18 cellular contexts compared by ENCODE assay signal in the genomic region with DNA sequence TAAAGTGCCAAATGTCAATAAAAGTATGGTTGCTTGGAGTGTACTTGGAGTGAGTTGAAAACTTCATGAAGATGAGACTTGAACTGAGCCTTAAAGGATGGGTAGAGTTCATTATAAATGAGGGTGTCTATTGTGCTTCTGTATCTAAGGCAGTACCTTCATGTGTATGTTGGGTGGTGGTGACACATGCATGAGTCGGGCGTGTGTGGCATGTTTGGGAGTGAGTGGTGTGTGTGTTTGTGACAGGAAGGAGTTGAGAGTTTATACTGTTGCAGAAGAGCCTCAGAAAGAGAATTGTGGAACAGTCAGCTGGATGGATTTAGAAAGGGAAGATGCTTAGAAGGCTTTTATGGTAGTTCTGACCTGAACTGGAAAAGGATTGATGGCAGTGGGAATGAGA. TPM values are rescaled to one million over a fixed set of nuclear protein-coding genes. Genes with fewer than 3 reads are reported as not detected.
DNase-seq lines count a peak whose midpoint lies in the region; ATAC-seq, FAIRE-seq and TF ChIP-seq lines count a peak whose summit lies in the region.
"Had no signal": no experiment of that assay in that cellular context is flagged by ENCODE, and none has a peak within 500 bp of the region (broad histone marks: within the 10 kb centered on the region; RNA-seq: fewer than 3 reads in every experiment).

No MANE protein-coding gene starts in this region.

- no peaks in the 10 kb centered on the region for H3K27me3 ChIP-seq in K562 (ENCODE audit: control insufficient read depth in 2 of 2, insufficient read depth in 2 of 2, low read length in 2 of 2)
- H3K27me3 ChIP-seq: body of pancreas had no signal

- TF ChIP-seq CTCF in K562 (IDR thresholded peaks at IDR 0.05 in 2 of 3, conservative IDR thresholded peaks at IDR 0.05 in 1 of 3; ENCODE audit: insufficient read depth in 2 of 3, low read depth in 1 of 3, low read length in 3 of 3) (no peak), progenitor cell of endocrine pancreas (IDR thresholded peaks at IDR 0.05; ENCODE audit: unreplicated experiment) (no peak)

- no peak for FAIRE-seq in K562 (lab: Jason Lieb, UNC)
- FAIRE-seq: A549, H54, small intestine had no signal

- peaks cover 8% of the 10 kb centered on the region; the same call in 2 of the 3 replicates for H3K36me3 ChIP-seq in K562 (ENCODE audit: control insufficient read depth, insufficient read depth, low read length)
- H3K36me3 ChIP-seq: thoracic aorta had no signal

- H3K27ac ChIP-seq in K562 (ENCODE audit: extremely low read depth, low read depth, low read length) = no peak overlapping the region
- H3K27ac ChIP-seq: A549, body of pancreas, thoracic aorta had no signal

- intact Hi-C loops in activated CD4-positive, alpha-beta memory T cell treated with anti-CD3 and anti-CD28 coated beads for 36 hours (cut with micrococcal nuclease) = no loop called here
- intact Hi-C loops in K562 (cut with micrococcal nuclease) (no loop called here), left colon (cut with DNase I, micrococcal nuclease) (no loop called here)

- no peaks in the 10 kb centered on the region for H3K27me3 Mint-ChIP-seq in activated CD4-positive, alpha-beta memory T cell treated with anti-CD3 and anti-CD28 coated beads for 36 hours
- no peaks in the 10 kb centered on the region for H3K27me3 Mint-ChIP-seq in activated CD4-positive, alpha-beta memory T cell treated with anti-CD3 and anti-CD28 coated beads, Interleukin-2, amount 10 ng/mL, durations not matched to agents 7 days and 5 days
- H3K27me3 Mint-ChIP-seq in progenitor cell of endocrine pancreas = no peaks in the 10 kb centered on the region

- in situ Hi-C loops in K562 (cut with MboI) = loop anchor here (25.0 kb wide), 1 partner anchor 226 kb away; the partner anchor contains the start of gene CTBP2

- WGBS in K562 (ENCODE audit: insufficient coverage, low coverage, missing lambda C conversion rate) = 61% methylated on average over 2 of the region's 2 CpGs

- no peak for TF ChIP-seq POLR2A in K562 (conservative IDR thresholded peaks at IDR 0.05)

- H3K79me2 ChIP-seq in K562 (ENCODE audit: control insufficient read depth, insufficient read depth, low read length) = peaks cover 93% of the 10 kb centered on the region

- peaks cover 43% of the 10 kb centered on the region for H3K4me1 Mint-ChIP-seq in activated CD4-positive, alpha-beta memory T cell treated with anti-CD3 and anti-CD28 coated beads for 36 hours (ENCODE audit: low read depth)
- peaks cover 11% of the 10 kb centered on the region for H3K4me1 Mint-ChIP-seq in activated CD4-positive, alpha-beta memory T cell treated with anti-CD3 and anti-CD28 coated beads, Interleukin-2, amount 10 ng/mL, durations not matched to agents 7 days and 5 days
- H3K4me1 Mint-ChIP-seq in progenitor cell of endocrine pancreas (ENCODE audit: low read depth) = peaks cover 11% of the 10 kb centered on the region

- peaks cover 0 to 3% of the 10 kb centered on the region in 2 experiments; a peak in 1 of 5 replicates for H3K4me1 ChIP-seq in K562 (replicated peaks in 1 of 2; ENCODE audit: control insufficient read depth in 2 of 2, insufficient read depth in 2 of 2, low read length in 2 of 2)
- H3K4me1 ChIP-seq: A549 had no signal

- peaks cover 7% of the 10 kb centered on the region for H4K20me1 ChIP-seq in K562 (replicated peaks; ENCODE audit: control insufficient read depth, insufficient read depth, low read length)

- no peak overlapping the region for H2AFZ ChIP-seq in K562 (ENCODE audit: low read depth, low read length)

- ATAC-seq in K562 = peak; percentile 36; the same call in 2 of the 3 replicates
- ATAC-seq in HG02938 (IDR thresholded peaks at IDR 0.05; ENCODE audit: unreplicated experiment) = no peak
- ATAC-seq in HG02571 (IDR thresholded peaks at IDR 0.05; ENCODE audit: unreplicated experiment) = no peak
- no peak for ATAC-seq in left colon
- ATAC-seq: body of pancreas had no signal

- H3K27ac Mint-ChIP-seq in activated CD4-positive, alpha-beta memory T cell treated with anti-CD3 and anti-CD28 coated beads for 36 hours = no peak overlapping the region
- no peak overlapping the region for H3K27ac Mint-ChIP-seq in activated CD4-positive, alpha-beta memory T cell treated with anti-CD3 and anti-CD28 coated beads, Interleukin-2, amount 10 ng/mL, durations not matched to agents 7 days and 5 days
- H3K27ac Mint-ChIP-seq in progenitor cell of endocrine pancreas = peak overlapping the region; percentile 41

- no peak overlapping the region for H3K4me2 ChIP-seq in K562 (ENCODE audit: insufficient read depth, low read length)
- H3K4me2 ChIP-seq: A549 had no signal

- CTCF ChIA-PET in activated CD4-positive, alpha-beta memory T cell treated with anti-CD3 and anti-CD28 coated beads for 36 hours (lab: Charles Lee) = interaction anchor here (0.7 kb wide), 1 partner anchor 1752 kb away, joined by 3 read pairs; no protein-coding TSS in a partner anchor
- CTCF ChIA-PET in activated CD4-positive, alpha-beta memory T cell treated with anti-CD3 and anti-CD28 coated beads, Interleukin-2, amount 10 ng/mL, durations not matched to agents 7 days and 5 days (lab: Charles Lee) = interaction anchor here (1.3 kb wide), 1 partner anchor 11 kb away, joined by 4 read pairs; no protein-coding TSS in a partner anchor
- CTCF ChIA-PET in K562 (lab: Yijun Ruan, JAX; ENCODE audit: low intra/inter-chr PET ratio) = no interaction called here

- TF ChIP-seq RAD21 in K562 (CRISPR knock-in tag; conservative IDR thresholded peaks at IDR 0.05 in 1 of 2, IDR thresholded peaks at IDR 0.05 in 1 of 2) = no peak

- BruUV-seq in K562 (replicated peaks; lab: Mats Ljungman, UMichigan) = no TSS peak

- H3K36me3 Mint-ChIP-seq in activated CD4-positive, alpha-beta memory T cell treated with anti-CD3 and anti-CD28 coated beads for 36 hours = peaks cover 7% of the 10 kb centered on the region
- H3K36me3 Mint-ChIP-seq in activated CD4-positive, alpha-beta memory T cell treated with anti-CD3 and anti-CD28 coated beads, Interleukin-2, amount 10 ng/mL, durations not matched to agents 7 days and 5 days (ENCODE audit: low read depth) = peaks cover 11% of the 10 kb centered on the region
- peaks cover 14% of the 10 kb centered on the region for H3K36me3 Mint-ChIP-seq in progenitor cell of endocrine pancreas (ENCODE audit: insufficient read depth)

- TF ChIP-seq EP300 in K562 (IDR thresholded peaks at IDR 0.05; ENCODE audit: low read length) = no peak

- H3K9me3 Mint-ChIP-seq in activated CD4-positive, alpha-beta memory T cell treated with anti-CD3 and anti-CD28 coated beads for 36 hours = peaks cover 4% of the 10 kb centered on the region
- peaks cover 3% of the 10 kb centered on the region for H3K9me3 Mint-ChIP-seq in activated CD4-positive, alpha-beta memory T cell treated with anti-CD3 and anti-CD28 coated beads, Interleukin-2, amount 10 ng/mL, durations not matched to agents 7 days and 5 days
- peaks cover 8% of the 10 kb centered on the region for H3K9me3 Mint-ChIP-seq in progenitor cell of endocrine pancreas (ENCODE audit: low read depth)

- no peak overlapping the region for H3K9ac ChIP-seq in K562 (ENCODE audit: insufficient read depth in 1 of 2, low read depth in 2 of 2, low read length in 2 of 2)

- DNase-seq in activated CD4-positive, alpha-beta memory T cell treated with anti-CD3 and anti-CD28 coated beads for 36 hours = peak; percentile 52
- no peak for DNase-seq in activated CD4-positive, alpha-beta memory T cell treated with anti-CD3 and anti-CD28 coated beads, Interleukin-2, amount 10 ng/mL, durations not matched to agents 7 days and 5 days
- DNase-seq in LHCN-M2 (ENCODE audit: low read depth) (peak; percentile 40), K562 (ENCODE audit: extremely low read depth in 1 of 4, low spot score in 3 of 4) (peak in 3 of 4 experiments; percentile 0 to 1 (median 0)), progenitor cell of endocrine pancreas (ENCODE audit: low spot score, unreplicated experiment) (no peak), left colon (no peak)
- DNase-seq: activated CD8-positive, alpha-beta memory T cell treated with anti-CD3 and anti-CD28 coated beads, Interleukin-2, amount 50 U/mL, for 48 hours; body of pancreas; Calu3; Karpas-422; NCI-H2171 treated with DMSO at 0.1 percent for 48 hours; small intestine had no signal

- no peaks in the 10 kb centered on the region for H3K9me1 ChIP-seq in K562 (ENCODE audit: control insufficient read depth, insufficient read depth, low read length)

- H3K9me3 ChIP-seq in K562 (replicated peaks; ENCODE audit: control insufficient read depth, insufficient read depth, low read depth, low read length) = no peaks in the 10 kb centered on the region
- H3K9me3 ChIP-seq: A549, body of pancreas, thoracic aorta had no signal

- POLR2A ChIA-PET in activated CD4-positive, alpha-beta memory T cell treated with anti-CD3 and anti-CD28 coated beads for 36 hours (lab: Charles Lee) = no interaction called here
- POLR2A ChIA-PET in activated CD4-positive, alpha-beta memory T cell treated with anti-CD3 and anti-CD28 coated beads, Interleukin-2, amount 10 ng/mL, durations not matched to agents 7 days and 5 days (lab: Charles Lee) = no interaction called here
- POLR2A ChIA-PET in K562 (lab: Yijun Ruan, JAX) = no interaction called here

- no peak overlapping the region for H3K4me3 Mint-ChIP-seq in activated CD4-positive, alpha-beta memory T cell treated with anti-CD3 and anti-CD28 coated beads for 36 hours
- no peak overlapping the region for H3K4me3 Mint-ChIP-seq in activated CD4-positive, alpha-beta memory T cell treated with anti-CD3 and anti-CD28 coated beads, Interleukin-2, amount 10 ng/mL, durations not matched to agents 7 days and 5 days
- H3K4me3 Mint-ChIP-seq in progenitor cell of endocrine pancreas (ENCODE audit: low read depth) = no peak overlapping the region

- no peak overlapping the region for H3K4me3 ChIP-seq in K562
- H3K4me3 ChIP-seq: A549, body of pancreas, lung, thoracic aorta had no signal

RNA-seq across cellular contexts. Expression of gene ZRANB1, which starts 6.0 kb away (rescaled TPM):
- 10 to 100 TPM; 10.5 to 10.8 TPM for total RNA-seq in activated CD4-positive, alpha-beta memory T cell treated with anti-CD3 and anti-CD28 coated beads for 36 hours
- total RNA-seq in activated CD4-positive, alpha-beta memory T cell treated with anti-CD3 and anti-CD28 coated beads, Interleukin-2, amount 10 ng/mL, durations not matched to agents 7 days and 5 days = 10 to 100 TPM; 11.2 to 12.3 TPM
- 9.4 and 11.5 TPM in 2 replicates for total RNA-seq in LHCN-M2 (2014; rRNA removed)
- polyA plus RNA-seq in LHCN-M2 (2012) = 4.2 TPM
- 4.7 and 8.6 TPM in 2 replicates for total RNA-seq in K562 (2011; cell fraction: chromatin; rRNA removed; ENCODE audit: low replicate concordance)
- total RNA-seq in K562 (2011; cell fraction: nucleolus; rRNA removed) = 2.8 and 3.8 TPM in 2 replicates
- total RNA-seq in K562 (2011; cell fraction: nucleoplasm; rRNA removed) = 2.9 and 3.6 TPM in 2 replicates
- total RNA-seq in K562 (2014; rRNA removed) = 0.57 and 0.64 TPM in 2 replicates
- 1.1 and 1.2 TPM in 2 replicates for total RNA-seq in K562 (2014; rRNA removed; fragmentation: Illumina TruSeq; extraction: Trizol)
- 0.87 and 1.1 TPM in 2 replicates for total RNA-seq in K562 (2015; rRNA removed; fragmentation: Illumina TruSeq; extraction: Trizol)
- 0.74 and 0.78 TPM in 2 replicates for total RNA-seq in K562 (2021)
- polyA plus RNA-seq in K562 (2011; rRNA removed) = 0.89 and 0.97 TPM in 2 replicates
- 0.21 and 0.46 TPM in 2 replicates for polyA plus RNA-seq in K562 (2011; cell fraction: cytosol; rRNA removed)
- polyA plus RNA-seq in K562 (2011; cell fraction: nucleus; rRNA removed) = 1.1 and 1.6 TPM in 2 replicates
- polyA plus RNA-seq in K562 (2012) = 0.31 and 0.79 TPM in 2 replicates
- 0.44 and 0.59 TPM in 2 replicates for polyA plus RNA-seq in K562 (2014; fragmentation: Illumina TruSeq; extraction: Trizol)
- polyA plus RNA-seq in K562 (2014; fragmentation: Nextera tagmentation; extraction: Ambion mirVana) = under 1 TPM; 0.07 TPM
- polyA plus RNA-seq in K562 (2014; rRNA removed) = 0.39 and 0.52 TPM in 2 replicates
- polyA minus RNA-seq in K562 (2011; rRNA and poly(A)+ RNA removed) = 2.5 and 3.6 TPM in 2 replicates
- 1.0 and 1.1 TPM in 2 replicates for polyA minus RNA-seq in K562 (2011; cell fraction: cytosol; rRNA and poly(A)+ RNA removed)
- 1.2 and 2.7 TPM in 2 replicates for polyA minus RNA-seq in K562 (2011; cell fraction: nucleus; rRNA and poly(A)+ RNA removed)
- 27.5 and 31.1 TPM in 2 replicates for total RNA-seq in progenitor cell of endocrine pancreas
- total RNA-seq in left colon = 10 to 100 TPM; 10.6 to 13.6 TPM

Comparison
In these comparisons a context has a peak if more than half of its experiments do, and no peak if none do; other contexts are left out.
1. DNase-seq: peak in activated CD4-positive, alpha-beta memory T cell treated with anti-CD3 and anti-CD28 coated beads for 36 hours (single experiment), LHCN-M2 (single experiment) and K562 (3 of 4); none in activated CD4-positive, alpha-beta memory T cell treated with anti-CD3 and anti-CD28 coated beads, Interleukin-2, amount 10 ng/mL, durations not matched to agents 7 days and 5 days (single experiment), progenitor cell of endocrine pancreas (single experiment) and left colon (0 of 2).